In the genomic region with DNA sequence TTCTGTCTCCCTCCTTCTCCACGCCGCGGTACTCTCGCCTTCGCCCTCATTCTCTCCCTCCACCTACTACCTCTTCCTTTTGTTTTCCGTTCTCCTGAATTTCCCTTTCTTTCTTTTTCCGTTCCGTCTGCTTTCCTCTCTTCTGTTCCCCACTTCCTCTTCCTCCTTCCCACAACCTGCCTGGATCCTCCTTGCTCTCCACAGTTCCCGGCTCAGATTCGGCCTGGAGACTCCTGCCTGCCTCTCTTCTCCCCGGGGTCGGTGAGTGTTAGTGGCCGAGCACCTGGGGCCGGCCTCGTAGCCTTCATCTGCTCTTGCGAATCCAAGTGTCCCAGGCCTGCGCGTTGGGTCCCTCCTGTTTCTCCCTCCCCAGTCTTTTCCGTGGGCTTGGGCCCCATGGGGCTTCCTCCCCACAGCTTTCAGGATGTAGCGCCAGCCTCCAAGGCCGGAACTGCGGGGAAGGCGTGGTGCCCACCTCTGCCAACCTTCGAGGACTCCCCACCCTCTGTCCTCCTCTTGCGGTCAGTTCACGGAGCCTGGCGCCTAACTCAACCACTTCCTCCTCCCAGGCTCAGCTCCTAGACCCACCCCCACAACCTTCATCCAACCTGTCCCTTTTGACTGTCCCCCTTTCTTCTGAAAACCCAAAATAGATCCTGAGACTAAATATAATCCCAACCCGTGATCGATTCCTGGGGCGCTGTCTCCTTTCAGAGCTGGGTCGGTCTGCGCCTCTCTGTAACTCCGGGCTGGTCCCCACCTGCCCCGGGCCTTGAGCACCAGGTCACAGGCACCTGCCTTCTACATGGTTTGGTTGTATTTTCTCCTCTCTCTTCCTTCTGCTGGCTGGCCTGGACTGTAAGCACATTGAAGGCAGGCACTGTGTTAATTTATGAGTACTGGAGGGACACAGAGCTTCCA, we compare ENCODE assay signal across 12 cellular contexts. TPM values are rescaled to one million over a fixed set of nuclear protein-coding genes. Genes with fewer than 3 reads are reported as not detected.
DNase-seq lines count a peak whose midpoint lies in the region; ATAC-seq lines count a peak whose summit lies in the region.
"Had no signal": no experiment of that assay in that cellular context is flagged by ENCODE, and none has a peak within 500 bp of the region (broad histone marks: within the 10 kb centered on the region; RNA-seq: fewer than 3 reads in every experiment).

No MANE protein-coding gene starts in this region.

- H3K36me3 ChIP-seq in MG63: peaks cover 12% of the 10 kb centered on the region
- H3K36me3 ChIP-seq: thyroid gland had no signal

- H3K4me3 Mint-ChIP-seq in activated T-helper 17 cell treated with anti-CD3 and anti-CD28 coated beads, Interleukin-2, amount 50 U/mL, for 72 hours: peak overlapping the region; percentile 36
- H3K4me3 Mint-ChIP-seq in stimulated activated effector memory CD8-positive, alpha-beta T cell treated with anti-CD3 and anti-CD28 coated beads, Interleukin-12 subunit alpha, Interleukin-12 subunit beta, amount 100 ng/mL, for 72 hours: peak overlapping the region; percentile 44

- H3K9me3 Mint-ChIP-seq in activated T-helper 17 cell treated with anti-CD3 and anti-CD28 coated beads, Interleukin-2, amount 50 U/mL, for 72 hours: peaks cover 5% of the 10 kb centered on the region
- H3K9me3 Mint-ChIP-seq in stimulated activated effector memory CD8-positive, alpha-beta T cell treated with anti-CD3 and anti-CD28 coated beads, Interleukin-12 subunit alpha, Interleukin-12 subunit beta, amount 100 ng/mL, for 72 hours: peaks cover 5% of the 10 kb centered on the region

- peak; percentile 7 for DNase-seq in activated CD4-positive, alpha-beta T cell treated with anti-CD3 and anti-CD28 coated beads for 48 hours
- DNase-seq in activated CD4-positive, alpha-beta T cell treated with anti-CD3 and anti-CD28 coated beads, Interleukin-2, amount 50 U/mL, for 4 hours: no peak
- no peak for DNase-seq in stimulated activated effector memory CD8-positive, alpha-beta T cell treated with anti-CD3 and anti-CD28 coated beads, Interleukin-12 subunit alpha, Interleukin-12 subunit beta, amount 100 ng/mL, for 72 hours (ENCODE audit: low spot score in 2 of 2)
- DNase-seq in MG63: no peak
- DNase-seq: activated gamma-delta T cell, erythroblast, NCI-H774 had no signal

- peaks cover 74% of the 10 kb centered on the region for H3K27me3 Mint-ChIP-seq in activated T-helper 17 cell treated with anti-CD3 and anti-CD28 coated beads, Interleukin-2, amount 50 U/mL, for 72 hours

- peaks cover 52% of the 10 kb centered on the region for H3K4me1 Mint-ChIP-seq in activated T-helper 17 cell treated with anti-CD3 and anti-CD28 coated beads, Interleukin-2, amount 50 U/mL, for 72 hours
- peaks cover 74% of the 10 kb centered on the region for H3K4me1 Mint-ChIP-seq in stimulated activated effector memory CD8-positive, alpha-beta T cell treated with anti-CD3 and anti-CD28 coated beads, Interleukin-12 subunit alpha, Interleukin-12 subunit beta, amount 100 ng/mL, for 72 hours

- H3K9me3 ChIP-seq in MG63: no peaks in the 10 kb centered on the region
- H3K9me3 ChIP-seq: thyroid gland had no signal

- H3K36me3 Mint-ChIP-seq in activated T-helper 17 cell treated with anti-CD3 and anti-CD28 coated beads, Interleukin-2, amount 50 U/mL, for 72 hours (ENCODE audit: low read depth): peaks cover 48% of the 10 kb centered on the region
- peaks cover 37% of the 10 kb centered on the region for H3K36me3 Mint-ChIP-seq in stimulated activated effector memory CD8-positive, alpha-beta T cell treated with anti-CD3 and anti-CD28 coated beads, Interleukin-12 subunit alpha, Interleukin-12 subunit beta, amount 100 ng/mL, for 72 hours

- H3K27me3 ChIP-seq in MG63: no peaks in the 10 kb centered on the region

- H3K4me3 ChIP-seq in iPS-11a (ENCODE audit: low read depth, low read length) (peak overlapping the region; percentile 8), MG63 (no peak overlapping the region)

- no peak for ATAC-seq in activated T-helper 17 cell treated with anti-CD3 and anti-CD28 coated beads, Interleukin-2, amount 50 U/mL, for 72 hours (replicated peaks)
- no peak for ATAC-seq in stimulated activated effector memory CD8-positive, alpha-beta T cell treated with anti-CD3 and anti-CD28 coated beads, Interleukin-12 subunit alpha, Interleukin-12 subunit beta, amount 100 ng/mL, for 72 hours
- ATAC-seq in GM21576 (IDR thresholded peaks at IDR 0.05; ENCODE audit: unreplicated experiment): no peak
- ATAC-seq in GM21619 (IDR thresholded peaks at IDR 0.05; ENCODE audit: unreplicated experiment): no peak

- peak overlapping the region; percentile 51 for H3K27ac Mint-ChIP-seq in activated T-helper 17 cell treated with anti-CD3 and anti-CD28 coated beads, Interleukin-2, amount 50 U/mL, for 72 hours
- H3K27ac Mint-ChIP-seq in stimulated activated effector memory CD8-positive, alpha-beta T cell treated with anti-CD3 and anti-CD28 coated beads, Interleukin-12 subunit alpha, Interleukin-12 subunit beta, amount 100 ng/mL, for 72 hours: peak overlapping the region; percentile 21

RNA-seq across cellular contexts. Expression of a gene that starts 6.8 kb away (rescaled TPM):
- 10 to 100 TPM in 1 of 2 donors, 1 to 10 TPM in 1; 1.1 to 14.7 TPM for total RNA-seq in activated T-helper 17 cell treated with anti-CD3 and anti-CD28 coated beads, Interleukin-2, amount 50 U/mL, for 72 hours
- total RNA-seq in MG63 (2014; rRNA removed; shearing (Covaris generic); ENCODE audit: low replicate concordance): 36.5 and 44.1 TPM in 2 replicates
